In the genomic region with DNA sequence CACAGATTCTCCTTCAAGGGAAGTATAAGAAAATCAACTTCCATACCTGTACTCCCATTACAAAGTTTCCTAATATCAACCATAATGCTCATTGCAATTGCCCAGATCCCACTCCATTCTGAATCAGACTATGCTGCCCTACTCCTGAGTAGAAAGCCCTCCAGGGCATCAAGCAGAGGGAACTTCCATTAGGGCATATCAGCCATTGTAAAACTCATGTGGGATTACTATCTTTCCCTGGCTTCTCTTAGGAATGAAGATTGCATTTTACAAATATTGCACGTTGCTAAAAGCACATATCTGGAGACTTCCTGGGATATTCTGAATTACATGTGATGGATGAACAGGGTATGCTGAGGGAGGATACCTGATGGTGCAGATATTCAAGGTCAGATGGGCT, we compare ENCODE assay signal across 31 cellular contexts.
DNase-seq lines count a peak whose midpoint lies in the region; ATAC-seq, FAIRE-seq and TF ChIP-seq lines count a peak whose summit lies in the region.
"Had no signal": no experiment of that assay in that cellular context is flagged by ENCODE, and none has a peak within 500 bp of the region (broad histone marks: within the 10 kb centered on the region; RNA-seq: fewer than 3 reads in every experiment).

No MANE protein-coding gene starts in this region.

- no peak overlapping the region for H4K8ac ChIP-seq in trophoblast cell (ENCODE audit: low read depth, low read length)

- no peak overlapping the region for H2BK120ac ChIP-seq in trophoblast cell (ENCODE audit: insufficient read depth, low read length, poor library complexity)

- H3K9me3 ChIP-seq in keratinocyte (ENCODE audit: control insufficient read depth, low read depth, low read length) (no peaks in the 10 kb centered on the region), trophoblast cell (ENCODE audit: insufficient read depth, low read depth, low read length) (no peaks in the 10 kb centered on the region)
- H3K9me3 ChIP-seq: A549; BE2C; BLaER1; BLaER1 treated with 17β-estradiol and CSF1 and Interleukin-3, amounts not matched to agents 10 nM and 100 nM; Caco-2 had no signal

- no peak overlapping the region for H4K12ac ChIP-seq in trophoblast cell (ENCODE audit: low read depth, low read length)

- no peak overlapping the region for H4K91ac ChIP-seq in trophoblast cell (ENCODE audit: low read depth, low read length)

- H3K4me2 ChIP-seq in keratinocyte (ENCODE audit: control insufficient read depth, extremely low read depth, insufficient read depth, low read depth, low read length): no peak overlapping the region
- no peak overlapping the region for H3K4me2 ChIP-seq in trophoblast cell (ENCODE audit: low read length)
- H3K4me2 ChIP-seq: A549; BLaER1; BLaER1 treated with 17β-estradiol and CSF1 and Interleukin-3, amounts not matched to agents 10 nM and 100 nM had no signal

- H3K23ac ChIP-seq in trophoblast cell (ENCODE audit: low read length): no peak overlapping the region

- H3K27me3 ChIP-seq in keratinocyte (ENCODE audit: control insufficient read depth, extremely low read depth, insufficient read depth, low read length) (no peaks in the 10 kb centered on the region), trophoblast cell (ENCODE audit: insufficient read depth, low read length) (no peaks in the 10 kb centered on the region)
- H3K27me3 ChIP-seq: BE2C; BLaER1; BLaER1 treated with 17β-estradiol and CSF1 and Interleukin-3, amounts not matched to agents 10 nM and 100 nM had no signal

- H3K4me1 ChIP-seq in keratinocyte (ENCODE audit: control insufficient read depth, extremely low read depth, insufficient read depth, low read length) (peaks cover 17% of the 10 kb centered on the region), trophoblast cell (ENCODE audit: control insufficient read depth in 1 of 2, insufficient read depth in 2 of 2, low read length in 2 of 2) (no peaks in the 10 kb centered on the region)
- H3K4me1 ChIP-seq: A549; BE2C; BLaER1; BLaER1 treated with 17β-estradiol and CSF1 and Interleukin-3, amounts not matched to agents 10 nM and 100 nM; Caco-2 had no signal

- ATAC-seq in left ventricle myocardium superior: no peak
- ATAC-seq: A549; CD8-positive, alpha-beta T cell had no signal

- intact Hi-C loops in left ventricle myocardium superior (cut with micrococcal nuclease): no loop called here

- dilution Hi-C loops in keratinocyte (cut with MboI; ENCODE audit: extremely low pct_ligation_motif_present, low sequenced_read_pairs): no loop called here

- H3K18ac ChIP-seq in trophoblast cell (ENCODE audit: low read length): no peak overlapping the region

- no peak overlapping the region for H2AK5ac ChIP-seq in trophoblast cell (ENCODE audit: low read length)

- H3K9ac ChIP-seq in keratinocyte (ENCODE audit: control insufficient read depth, extremely low read depth, insufficient read depth, low read length) (no peak overlapping the region), trophoblast cell (ENCODE audit: low read length) (no peak overlapping the region)
- H3K9ac ChIP-seq: BLaER1; BLaER1 treated with 17β-estradiol and CSF1 and Interleukin-3, amounts not matched to agents 10 nM and 100 nM had no signal

- no peaks in the 10 kb centered on the region for H3K79me2 ChIP-seq in keratinocyte (ENCODE audit: control insufficient read depth, insufficient read depth, low read length)
- H3K79me2 ChIP-seq in trophoblast cell (ENCODE audit: control insufficient read depth, insufficient read depth, low read length, poor library complexity): no peaks in the 10 kb centered on the region

- no peak overlapping the region for H2BK12ac ChIP-seq in trophoblast cell (ENCODE audit: low read length)

- H3K4ac ChIP-seq in trophoblast cell (ENCODE audit: low read depth, low read length): no peak overlapping the region

- H2BK5ac ChIP-seq in trophoblast cell (ENCODE audit: low read depth, low read length, poor library complexity): no peak overlapping the region

- H3K14ac ChIP-seq in trophoblast cell (ENCODE audit: low read length): no peak overlapping the region

- H3K4me3 ChIP-seq in keratinocyte (ENCODE audit: control insufficient read depth in 2 of 3, extremely low read depth in 1 of 3, insufficient read depth in 2 of 3, low read depth in 1 of 3, low read length in 3 of 3): no peak overlapping the region
- H3K4me3 ChIP-seq in trophoblast cell (ENCODE audit: low read depth, low read length): no peak overlapping the region
- H3K4me3 ChIP-seq: A549; BLaER1; BLaER1 treated with 17β-estradiol and CSF1 and Interleukin-3, amounts not matched to agents 10 nM and 100 nM had no signal

- H2AFZ ChIP-seq in keratinocyte (ENCODE audit: control insufficient read depth, low read length) (no peak overlapping the region), trophoblast cell (ENCODE audit: insufficient read depth, low read length, poor library complexity) (no peak overlapping the region)

- FAIRE-seq in keratinocyte (lab: Jason Lieb, UNC): peak; percentile 29
- FAIRE-seq: A204.1, D721Med had no signal

- no peaks in the 10 kb centered on the region for H3K79me1 ChIP-seq in trophoblast cell (ENCODE audit: low read length)

- H3K36me3 ChIP-seq in keratinocyte (ENCODE audit: control insufficient read depth in 2 of 2, extremely low read depth in 1 of 2, insufficient read depth in 2 of 2, low read length in 2 of 2) (no peaks in the 10 kb centered on the region), trophoblast cell (ENCODE audit: control insufficient read depth in 1 of 2, insufficient read depth in 2 of 2, low read length in 2 of 2) (no peaks in the 10 kb centered on the region)
- H3K36me3 ChIP-seq: BE2C; BLaER1; BLaER1 treated with 17β-estradiol and CSF1 and Interleukin-3, amounts not matched to agents 10 nM and 100 nM had no signal

- no peaks in the 10 kb centered on the region for H3K9me1 ChIP-seq in keratinocyte (ENCODE audit: control insufficient read depth, extremely low read depth, insufficient read depth, low read length)

- TF ChIP-seq CTCF in keratinocyte (optimal IDR thresholded peaks at IDR 0.05 in 1 of 3, IDR thresholded peaks at IDR 0.05 in 1 of 3, conservative IDR thresholded peaks at IDR 0.05 in 1 of 3; ENCODE audit: extremely low read depth in 1 of 3, insufficient read depth in 2 of 3, low read length in 3 of 3): no peak

- no peak for DNase-seq in keratinocyte (ENCODE audit: low read depth, low spot score)
- peak; percentile 74 to 80 for DNase-seq in trophoblast cell
- no peak for DNase-seq in left ventricle myocardium superior
- no peak for DNase-seq in Kasumi-1 (lab: John Stamatoyannopoulos, UW)
- DNase-seq: 8988T; ACHN; AML-193; BE2C; C1 segment of cervical spinal cord; Caco-2; Calu3; CD4-positive, alpha-beta memory T cell; CD4-positive, alpha-beta T cell; CD4-positive, CD25-positive, alpha-beta regulatory T cell; CD8-positive, alpha-beta memory T cell; CD8-positive, alpha-beta T cell; COR-L47; DMS 273 treated with DMSO at 0.1 percent for 48 hours; DMS153; DMS53; DMS79; DMS79 treated with DMSO at 0.1 percent for 48 hours; DND-41; EL had no signal

- no CpG with 5 or more reads among the region's 1 CpG for WGBS in trophoblast cell (ENCODE audit: extremely low coverage, insufficient coverage, insufficient read length)

- no peaks in the 10 kb centered on the region for H4K20me1 ChIP-seq in keratinocyte (ENCODE audit: control insufficient read depth, extremely low read depth, insufficient read depth, low read length)
- H4K20me1 ChIP-seq: BLaER1; BLaER1 treated with 17β-estradiol and CSF1 and Interleukin-3, amounts not matched to agents 10 nM and 100 nM had no signal

- H3K27ac ChIP-seq in keratinocyte (ENCODE audit: control insufficient read depth, insufficient read depth, low read length) (no peak overlapping the region), trophoblast cell (ENCODE audit: low read depth, low read length) (no peak overlapping the region)
- H3K27ac ChIP-seq: 22Rv1; A549; BLaER1; BLaER1 treated with 17β-estradiol and CSF1 and Interleukin-3, amounts not matched to agents 10 nM and 100 nM; C4-2B had no signal

Comparison
In these comparisons a context has a peak if more than half of its experiments do, and no peak if none do; other contexts are left out.
1. DNase-seq: peak in trophoblast cell (2 of 2); none in keratinocyte (single experiment), left ventricle myocardium superior (single experiment) and Kasumi-1 (0 of 2).